Comparison of ENCODE assay signal across 20 cellular contexts in the genomic region with DNA sequence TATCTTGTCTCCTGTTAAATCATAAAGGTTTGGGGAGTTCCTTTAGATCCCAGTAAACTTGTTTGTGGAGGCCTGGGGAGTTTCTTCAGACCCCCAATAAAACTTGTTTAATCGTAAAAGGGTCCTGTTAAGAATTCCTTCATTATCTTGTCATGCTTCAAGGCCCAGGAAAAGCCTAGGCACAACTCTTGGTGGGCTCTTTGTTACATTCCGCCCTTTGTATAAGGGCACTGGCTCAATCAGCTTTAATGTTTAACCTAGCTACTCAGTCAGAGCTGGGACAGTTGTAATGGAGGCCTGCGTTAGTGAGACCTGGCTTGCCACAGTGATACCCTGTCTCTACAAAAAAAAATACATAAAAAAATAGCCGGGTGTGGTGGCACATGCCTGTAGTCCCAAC.
"Had no signal": no experiment of that assay in that cellular context is flagged by ENCODE, and none has a peak within 500 bp of the region (broad histone marks: within the 10 kb centered on the region; RNA-seq: fewer than 3 reads in every experiment).

No MANE protein-coding gene starts in this region.

- H3K9me3 Mint-ChIP-seq: immature natural killer cell; memory B cell; stimulated activated effector memory CD8-positive, alpha-beta T cell treated with anti-CD3 and anti-CD28 coated beads, Interleukin-12 subunit alpha, Interleukin-12 subunit beta, amount 100 ng/mL, for 72 hours had no signal

- H3K27me3 ChIP-seq: neutrophil, right lobe of liver, suprapubic skin, thyroid gland, upper lobe of left lung, uterus had no signal

- H3K4me1 ChIP-seq: right lobe of liver had no signal

- ATAC-seq: lower lobe of right lung; right lobe of liver; stimulated activated effector memory CD8-positive, alpha-beta T cell treated with anti-CD3 and anti-CD28 coated beads, Interleukin-12 subunit alpha, Interleukin-12 subunit beta, amount 100 ng/mL, for 72 hours; stimulated activated naive CD8-positive, alpha-beta T cell treated with anti-CD3 and anti-CD28 coated beads, Interleukin-15, Interleukin-2, amounts not matched to agents 100 U/mL and 50 U/mL, for 24 hours had no signal

- H3K4me3 Mint-ChIP-seq: immature natural killer cell; memory B cell; naive B cell; nephron progenitor cell; stimulated activated effector memory CD8-positive, alpha-beta T cell treated with anti-CD3 and anti-CD28 coated beads, Interleukin-12 subunit alpha, Interleukin-12 subunit beta, amount 100 ng/mL, for 72 hours had no signal

- H3K36me3 ChIP-seq: left ventricle myocardium inferior, lower lobe of right lung, neutrophil, right lobe of liver, suprapubic skin, thyroid gland, upper lobe of left lung, uterus had no signal

- H3K36me3 Mint-ChIP-seq: immature natural killer cell; memory B cell; naive B cell; stimulated activated effector memory CD8-positive, alpha-beta T cell treated with anti-CD3 and anti-CD28 coated beads, Interleukin-12 subunit alpha, Interleukin-12 subunit beta, amount 100 ng/mL, for 72 hours had no signal

- DNase-seq: effector CD4-positive, alpha-beta T cell; glutamatergic neuron; immature natural killer cell; left ventricle myocardium inferior; lower lobe of right lung; naive B cell; nephron progenitor cell; posterior cingulate gyrus; right lobe of liver; stimulated activated CD4-positive, alpha-beta T cell treated with anti-CD3 and anti-CD28 coated beads, Interleukin-4, amount 100 ng/mL, for 1 hour; stimulated activated CD8-positive, alpha-beta memory T cell treated with anti-CD3 and anti-CD28 coated beads, Interleukin-4, amount 100 ng/mL, for 48 hours; stimulated activated naive CD8-positive, alpha-beta T cell treated with anti-CD3 and anti-CD28 coated beads, Interleukin-15, Interleukin-2, amounts not matched to agents 100 U/mL and 50 U/mL, for 24 hours; thyroid gland; upper lobe of left lung; uterus had no signal

- H3K9me3 ChIP-seq: left ventricle myocardium inferior, lower lobe of right lung, neutrophil, right lobe of liver, suprapubic skin, thyroid gland, upper lobe of left lung, uterus had no signal

- H3K27ac Mint-ChIP-seq: immature natural killer cell, memory B cell, naive B cell had no signal

- H3K27ac ChIP-seq: coronary artery, lower lobe of right lung, neutrophil, right lobe of liver, thyroid gland, upper lobe of left lung, uterus had no signal

- H3K4me3 ChIP-seq: coronary artery, left ventricle myocardium inferior, lower lobe of right lung, right lobe of liver, suprapubic skin, thyroid gland, upper lobe of left lung, uterus had no signal

- H3K27me3 Mint-ChIP-seq: memory B cell, naive B cell had no signal
